15 cellular contexts compared by ENCODE assay signal in genomic region chr4:137967480-137968190, GRCh38.
"Had no signal": no experiment of that assay in that cellular context is flagged by ENCODE, and none has a peak within 500 bp of the region (broad histone marks: within the 10 kb centered on the region; RNA-seq: fewer than 3 reads in every experiment).

No MANE protein-coding gene starts in this region.

- H3K27ac ChIP-seq: dorsolateral prefrontal cortex, esophagus squamous epithelium, heart left ventricle, left lung, testis, upper lobe of right lung had no signal

- H3K27me3 Mint-ChIP-seq: activated naive CD8-positive, alpha-beta T cell; stimulated activated naive CD8-positive, alpha-beta T cell treated with anti-CD3 and anti-CD28 coated beads, Interleukin-15, amount 100 ng/mL, for 72 hours had no signal

- ATAC-seq: heart left ventricle; left lung; stimulated activated naive CD8-positive, alpha-beta T cell treated with anti-CD3 and anti-CD28 coated beads, Interleukin-15, amount 100 ng/mL, for 72 hours; upper lobe of right lung had no signal

- H3K4me3 ChIP-seq: dorsolateral prefrontal cortex, esophagus squamous epithelium, heart left ventricle, left lung, testis, upper lobe of right lung had no signal

- H3K9me3 Mint-ChIP-seq: nephron had no signal

- H3K4me1 Mint-ChIP-seq: memory B cell; nephron; stimulated activated naive CD8-positive, alpha-beta T cell treated with anti-CD3 and anti-CD28 coated beads, Interleukin-15, amount 100 ng/mL, for 72 hours had no signal

- H3K36me3 ChIP-seq: esophagus squamous epithelium, heart left ventricle, left lung, upper lobe of right lung had no signal

- DNase-seq: activated CD4-positive, alpha-beta T cell treated with anti-CD3 and anti-CD28 coated beads, Interleukin-2, amount 50 U/mL, for 4 hours; activated effector memory CD4-positive, alpha-beta T cell treated with Interleukin-2 at 50 U/mL for 16 hours; activated T-cell treated with anti-CD3 and anti-CD28 coated beads, Interleukin-2, amount 50 U/mL, for 1 hour; dorsolateral prefrontal cortex; esophagus squamous epithelium; heart left ventricle; left lung; stimulated activated CD4-positive, alpha-beta T cell treated with anti-CD3 and anti-CD28 coated beads, Interleukin-4, amount 100 ng/mL, for 1 hour; stimulated activated CD8-positive, alpha-beta memory T cell treated with anti-CD3 and anti-CD28 coated beads, Interleukin-4, amount 100 ng/mL, for 48 hours; stimulated activated naive CD8-positive, alpha-beta T cell treated with anti-CD3 and anti-CD28 coated beads, Interleukin-15, amount 100 ng/mL, for 72 hours; testis; upper lobe of right lung had no signal

- H3K9me3 ChIP-seq: heart left ventricle, testis, upper lobe of right lung had no signal

- H3K4me3 Mint-ChIP-seq: activated naive CD8-positive, alpha-beta T cell; memory B cell; nephron; stimulated activated naive CD8-positive, alpha-beta T cell treated with anti-CD3 and anti-CD28 coated beads, Interleukin-15, amount 100 ng/mL, for 72 hours had no signal

- H3K27me3 ChIP-seq: esophagus squamous epithelium, heart left ventricle, left lung, testis, upper lobe of right lung had no signal

- H3K27ac Mint-ChIP-seq: activated naive CD8-positive, alpha-beta T cell; memory B cell; nephron; stimulated activated naive CD8-positive, alpha-beta T cell treated with anti-CD3 and anti-CD28 coated beads, Interleukin-15, amount 100 ng/mL, for 72 hours had no signal

- H3K36me3 Mint-ChIP-seq: activated naive CD8-positive, alpha-beta T cell; memory B cell had no signal

- H3K4me1 ChIP-seq: esophagus squamous epithelium, heart left ventricle, left lung, testis, upper lobe of right lung had no signal
